Comparison of ENCODE assay signal across 1 cellular context in the genomic region with DNA sequence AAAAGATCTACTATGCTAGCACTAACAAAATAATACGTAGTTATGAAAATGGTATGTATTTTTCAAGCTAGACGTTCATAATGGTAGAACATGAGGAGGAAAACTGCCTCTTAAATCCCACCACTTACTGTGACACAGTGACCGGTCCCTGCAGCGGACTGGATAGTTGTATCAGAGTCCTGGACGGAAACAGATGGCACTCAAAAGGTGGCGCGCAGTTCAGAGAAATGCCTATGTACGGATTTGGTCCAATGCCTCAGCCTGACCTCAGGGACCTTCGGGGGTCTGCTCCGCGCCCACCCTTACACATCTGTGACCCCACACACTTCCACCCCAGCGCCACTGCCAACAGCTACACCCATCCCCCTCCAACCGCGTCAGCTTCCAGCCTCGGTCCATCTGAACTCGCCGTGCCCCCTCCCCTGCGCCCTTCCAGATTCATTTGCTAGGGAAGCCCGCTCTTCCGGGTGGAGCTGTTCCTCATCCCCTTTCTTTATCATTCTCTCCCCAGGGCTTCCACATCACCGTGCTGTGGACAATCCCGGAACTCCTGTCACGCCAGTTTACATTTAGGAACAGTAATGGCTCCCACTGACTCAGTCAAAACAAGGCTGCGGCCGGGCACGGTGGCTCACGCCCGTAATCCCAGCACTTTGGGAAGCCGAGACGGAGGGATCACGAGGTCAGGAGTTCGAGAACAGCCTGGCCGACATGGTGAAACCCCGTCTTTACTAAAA.
A peak's percentile ranks its signal among the peaks of the same experiment; 100 is the strongest.
TF ChIP-seq lines count a peak whose summit lies in the region.

No MANE protein-coding gene starts in this region.

TF ChIP-seq in endothelial cell of umbilical vein, 7 proteins besides CTCF, POLR2A, EP300 and RAD21:
- TF ChIP-seq POLR2AphosphoS5 (IDR thresholded peaks at IDR 0.05; ENCODE audit: insufficient read depth, low read depth, low read length) (peak; percentile 55), JUN (IDR thresholded peaks at IDR 0.05; ENCODE audit: borderline replicate concordance, insufficient read depth, insufficient read length, low read depth) (no peak), EZH2 (IDR thresholded peaks at IDR 0.05; ENCODE audit: borderline replicate concordance, low read depth, low read length, severe bottlenecking) (no peak), GATA2 (IDR thresholded peaks at IDR 0.05; ENCODE audit: insufficient read depth, insufficient read length, low read depth, low read length) (no peak), FOS (IDR thresholded peaks at IDR 0.05; ENCODE audit: borderline replicate concordance, insufficient read depth, low read length) (no peak), MYC (IDR thresholded peaks at IDR 0.05; ENCODE audit: low read depth, low read length) (no peak)
- TF ChIP-seq, protein P1, sequence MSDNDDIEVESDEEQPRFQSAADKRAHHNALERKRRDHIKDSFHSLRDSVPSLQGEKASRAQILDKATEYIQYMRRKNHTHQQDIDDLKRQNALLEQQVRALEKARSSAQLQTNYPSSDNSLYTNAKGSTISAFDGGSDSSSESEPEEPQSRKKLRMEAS (IDR thresholded peaks at IDR 0.05; ENCODE audit: insufficient read depth, insufficient read length), result no peak
